Comparison of ENCODE assay signal across 8 cellular contexts in genomic region chr5:1782385-1783213, GRCh38. TPM values are rescaled to one million over a fixed set of nuclear protein-coding genes. Genes with fewer than 3 reads are reported as not detected.
DNase-seq lines count a peak whose midpoint lies in the region; ATAC-seq, FAIRE-seq and TF ChIP-seq lines count a peak whose summit lies in the region.

No MANE protein-coding gene starts in this region.

- FAIRE-seq in GM12892 (lab: Jason Lieb, UNC): peak; percentile 86
- FAIRE-seq in D721Med (lab: Jason Lieb, UNC): no peak

- DNase-seq in GM12892 (ENCODE audit: insufficient read length) (no peak), glutamatergic neuron (no peak), smooth muscle cell (lab: John Stamatoyannopoulos, UW; ENCODE audit: unreplicated experiment) (no peak), D721Med (ENCODE audit: insufficient read length, low spot score) (no peak), lower lobe of right lung (no peak)

- peaks cover 1% of the 10 kb centered on the region for H3K9me3 Mint-ChIP-seq in glutamatergic neuron (ENCODE audit: unreplicated experiment)

- TF ChIP-seq CTCF in glutamatergic neuron (IDR thresholded peaks at IDR 0.05; ENCODE audit: partially characterized antibody, unreplicated experiment) (no peak), smooth muscle cell (IDR thresholded peaks at IDR 0.05; ENCODE audit: borderline replicate concordance, insufficient read depth, poor library complexity, severe bottlenecking) (no peak), D721Med (IDR thresholded peaks at IDR 0.05; ENCODE audit: insufficient read depth, missing control alignments) (no peak), lower lobe of right lung (IDR thresholded peaks at IDR 0.05) (no peak)

- H3K27ac ChIP-seq in smooth muscle cell (ENCODE audit: low read depth) (no peak overlapping the region), lower lobe of right lung (no peak overlapping the region)

- H4K20me1 ChIP-seq in smooth muscle cell (ENCODE audit: low read depth): no peaks in the 10 kb centered on the region

- no peak for TF ChIP-seq POLR2A in GM12892 (IDR thresholded peaks at IDR 0.05; ENCODE audit: low read depth, low read length)

- no peak overlapping the region for H3K4me3 ChIP-seq in smooth muscle cell
- no peak overlapping the region for H3K4me3 ChIP-seq in lower lobe of right lung

- H3K27me3 ChIP-seq in smooth muscle cell (ENCODE audit: low read depth) (no peaks in the 10 kb centered on the region), lower lobe of right lung (ENCODE audit: low read depth) (peaks cover 16% of the 10 kb centered on the region)

- WGBS in smooth muscle cell (ENCODE audit: low lambda C conversion rate): 80% methylated on average over 14 of the region's 14 CpGs

- peaks cover 12% of the 10 kb centered on the region for H3K4me1 Mint-ChIP-seq in glutamatergic neuron (ENCODE audit: low read depth, unreplicated experiment)

- H3K36me3 ChIP-seq in smooth muscle cell (ENCODE audit: low read depth) (no peaks in the 10 kb centered on the region), lower lobe of right lung (no peaks in the 10 kb centered on the region)

- intact Hi-C loops in lower lobe of right lung (cut with DNase I): no loop called here

- H3K4me2 ChIP-seq in smooth muscle cell: no peak overlapping the region

- H3K9me3 ChIP-seq in smooth muscle cell (replicated peaks; ENCODE audit: low read depth): no peaks in the 10 kb centered on the region
- no peaks in the 10 kb centered on the region for H3K9me3 ChIP-seq in lower lobe of right lung

- H3K36me3 Mint-ChIP-seq in glutamatergic neuron (ENCODE audit: unreplicated experiment): no peaks in the 10 kb centered on the region

- H3K4me3 Mint-ChIP-seq in glutamatergic neuron (ENCODE audit: unreplicated experiment): no peak overlapping the region

- no peak overlapping the region for H2AFZ ChIP-seq in smooth muscle cell (ENCODE audit: low read depth)

- H3K9ac ChIP-seq in smooth muscle cell (ENCODE audit: low read depth): no peak overlapping the region

- H3K27me3 Mint-ChIP-seq in glutamatergic neuron (ENCODE audit: unreplicated experiment): peaks cover 2% of the 10 kb centered on the region

- ATAC-seq in GM19397 (IDR thresholded peaks at IDR 0.05; ENCODE audit: unreplicated experiment) (peak; percentile 15), HG03097 (IDR thresholded peaks at IDR 0.05; ENCODE audit: low FRiP score, unreplicated experiment) (peak; percentile 10), GM18868 (IDR thresholded peaks at IDR 0.05; ENCODE audit: unreplicated experiment) (no peak), lower lobe of right lung (no peak)

- no peaks in the 10 kb centered on the region for H3F3A ChIP-seq in smooth muscle cell (ENCODE audit: low read depth)

- no peaks in the 10 kb centered on the region for H3K79me2 ChIP-seq in smooth muscle cell (ENCODE audit: low read depth)

- H3K27ac Mint-ChIP-seq in glutamatergic neuron (ENCODE audit: unreplicated experiment): peak overlapping the region; percentile 3

- no peaks in the 10 kb centered on the region for H3K4me1 ChIP-seq in smooth muscle cell (ENCODE audit: low read depth)
- H3K4me1 ChIP-seq in lower lobe of right lung: no peaks in the 10 kb centered on the region

RNA-seq across cellular contexts. Expression of gene MRPL36, which starts 17.0 kb away (rescaled TPM):
- polyA plus RNA-seq in GM12892 (2012; ENCODE audit: missing spikeins): 66.1 TPM
- total RNA-seq in glutamatergic neuron (ENCODE audit: unreplicated experiment) (40.0 TPM), smooth muscle cell (42.9 and 51.0 TPM in 2 replicates), lower lobe of right lung (25.1 TPM)
- polyA plus RNA-seq in smooth muscle cell: 110 and 126 TPM in 2 replicates

RNA-seq across cellular contexts. Expression of gene NDUFS6, which starts 18.6 kb away (rescaled TPM):
- 55.0 TPM for polyA plus RNA-seq in GM12892 (2012; ENCODE audit: missing spikeins)
- total RNA-seq in glutamatergic neuron (ENCODE audit: unreplicated experiment) (40.3 TPM), smooth muscle cell (37.7 and 50.8 TPM in 2 replicates), lower lobe of right lung (21.3 TPM)
- 146 and 153 TPM in 2 replicates for polyA plus RNA-seq in smooth muscle cell

Comparison
In these comparisons a context has a peak if more than half of its experiments do, and no peak if none do; other contexts are left out.
1. ATAC-seq: peak in GM19397 (single experiment) and HG03097 (single experiment); none in GM18868 (single experiment) and lower lobe of right lung (0 of 2).